Comparison of ENCODE assay signal across 8 cellular contexts in the genomic region with DNA sequence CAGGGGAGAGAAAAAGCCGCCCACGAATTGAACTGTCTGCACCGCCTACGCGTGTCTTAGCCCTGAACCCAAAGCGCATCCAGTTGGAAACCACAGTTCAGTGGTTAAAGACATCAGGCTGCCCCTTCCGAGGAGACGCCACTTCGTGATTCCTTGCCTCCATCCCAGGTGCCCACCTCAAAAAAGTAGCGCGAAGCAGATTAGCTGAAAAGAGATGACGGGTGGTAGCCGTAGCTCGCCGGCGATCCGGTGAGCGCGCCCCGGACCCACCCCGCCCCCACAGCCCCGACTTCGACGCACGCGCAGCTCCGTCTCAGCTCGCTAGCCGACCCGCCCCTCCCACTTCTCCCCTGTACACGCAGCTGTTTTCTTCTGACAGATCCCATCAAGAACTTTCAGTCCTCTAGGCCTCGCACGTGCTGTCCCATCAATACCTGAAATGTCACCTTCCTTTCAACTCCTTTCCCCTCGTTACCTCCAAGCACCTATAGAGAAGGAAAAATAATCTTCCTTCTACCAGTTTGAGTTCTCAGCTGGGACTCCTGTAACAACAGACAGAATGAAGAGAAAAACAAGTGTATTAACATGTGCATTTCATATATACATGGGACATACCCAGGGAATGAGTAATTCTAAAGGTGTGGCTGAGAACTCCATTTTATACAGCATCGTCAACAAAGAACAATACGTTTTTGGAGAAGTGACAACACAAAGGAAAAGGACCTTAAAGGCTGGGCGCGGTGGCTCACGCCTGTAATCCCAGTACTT. TPM values are rescaled to one million over a fixed set of nuclear protein-coding genes. Genes with fewer than 3 reads are reported as not detected.
A peak's percentile ranks its signal among the peaks of the same experiment; 100 is the strongest.
DNase-seq lines count a peak whose midpoint lies in the region; ATAC-seq and TF ChIP-seq lines count a peak whose summit lies in the region.

No MANE protein-coding gene starts in this region.

- H3K27me3 ChIP-seq in left ventricle myocardium inferior (ENCODE audit: low read depth) (no peaks in the 10 kb centered on the region), upper lobe of left lung (no peaks in the 10 kb centered on the region)

- H3K9me3 ChIP-seq in left ventricle myocardium inferior (replicated peaks) (no peaks in the 10 kb centered on the region), upper lobe of left lung (no peaks in the 10 kb centered on the region)

- peak overlapping the region; percentile 93 for H3K27ac ChIP-seq in left ventricle myocardium inferior (replicated peaks)
- H3K27ac ChIP-seq in upper lobe of left lung = peak overlapping the region; percentile 64 to 86 (median 86)

- 5 to 8% methylated on average over 23 to 25 of the region's 39 CpGs for WGBS in upper lobe of left lung, 2 donors

- DNase-seq in GM04503 (ENCODE audit: low read depth) (peak; percentile 14), HFFc6 (peak; percentile 68), NCI-H1092 treated with DMSO at 0.1 percent for 48 hours (lab: John Stamatoyannopoulos, UW) (peak; percentile 87), T follicular helper cell (ENCODE audit: low read depth) (peak; percentile 74), amniotic epithelial cell (ENCODE audit: low read depth) (peak; percentile 80), left ventricle myocardium inferior (peak; percentile 88), progenitor cell of endocrine pancreas (ENCODE audit: low spot score, unreplicated experiment) (peak; percentile 69), upper lobe of left lung (peak; percentile 90 to 93)

- TF ChIP-seq EP300 in upper lobe of left lung (IDR thresholded peaks at IDR 0.05) = no peak

- H3K36me3 ChIP-seq in left ventricle myocardium inferior (no peaks in the 10 kb centered on the region), upper lobe of left lung (no peaks in the 10 kb centered on the region)

- H3K9me3 Mint-ChIP-seq in HFFc6 (peaks cover 3% of the 10 kb centered on the region; the same call in 1 of the 2 replicates), progenitor cell of endocrine pancreas (ENCODE audit: low read depth) (no peaks in the 10 kb centered on the region)

- peak overlapping the region; percentile 86 for H3K4me3 Mint-ChIP-seq in HFFc6
- H3K4me3 Mint-ChIP-seq in progenitor cell of endocrine pancreas (ENCODE audit: low read depth) = peak overlapping the region; percentile 89

- H3K4me1 ChIP-seq in left ventricle myocardium inferior (peaks cover 28% of the 10 kb centered on the region), upper lobe of left lung (peaks cover 3 to 44% (median 16%) of the 10 kb centered on the region in 4 donors)

- H3K27ac Mint-ChIP-seq in HFFc6 (peak overlapping the region; percentile 90), progenitor cell of endocrine pancreas (peak overlapping the region; percentile 100)

- peaks cover 12% of the 10 kb centered on the region for H3K27me3 Mint-ChIP-seq in HFFc6 (ENCODE audit: insufficient read depth)
- peaks cover 29% of the 10 kb centered on the region for H3K27me3 Mint-ChIP-seq in progenitor cell of endocrine pancreas

- H3K4me1 Mint-ChIP-seq in HFFc6 (ENCODE audit: low read depth) = peaks cover 51% of the 10 kb centered on the region
- H3K4me1 Mint-ChIP-seq in progenitor cell of endocrine pancreas (ENCODE audit: low read depth) = peaks cover 3% of the 10 kb centered on the region

- intact Hi-C loops in left ventricle myocardium inferior (cut with micrococcal nuclease) = no loop called here

- H3K4me3 ChIP-seq in left ventricle myocardium inferior = peak overlapping the region; percentile 90
- peak overlapping the region; percentile 56 to 95 (median 74) for H3K4me3 ChIP-seq in upper lobe of left lung

- TF ChIP-seq POLR2A in upper lobe of left lung (IDR thresholded peaks at IDR 0.05) = peak in 1 of 4 donors; percentile 43

- ATAC-seq in upper lobe of left lung (ENCODE audit: low FRiP score in 2 of 2) = peak; percentile 92 to 93

- H3K36me3 Mint-ChIP-seq in HFFc6 (ENCODE audit: low read depth) (no peaks in the 10 kb centered on the region), progenitor cell of endocrine pancreas (ENCODE audit: insufficient read depth) (peaks cover 2% of the 10 kb centered on the region)

- TF ChIP-seq CTCF in HFFc6 (IDR thresholded peaks at IDR 0.05) (no peak), left ventricle myocardium inferior (IDR thresholded peaks at IDR 0.05; ENCODE audit: borderline replicate concordance) (no peak), progenitor cell of endocrine pancreas (IDR thresholded peaks at IDR 0.05; ENCODE audit: unreplicated experiment) (no peak), upper lobe of left lung (IDR thresholded peaks at IDR 0.05) (no peak)

RNA-seq across cellular contexts. Expression of a gene that starts 49.5 kb away (rescaled TPM):
- not detected for total RNA-seq in HFFc6 (2021; fragmentation: NEBNext Ultra II Directional; extraction: Animal tissue kit (Norgen Biotek cat#: 25700))
- total RNA-seq in left ventricle myocardium inferior (not detected), progenitor cell of endocrine pancreas (not detected in 2 replicates), upper lobe of left lung (not detected)

RNA-seq across cellular contexts. Expression of a gene that starts 54.7 kb away (rescaled TPM):
- 10 to 100 TPM; 39.0 to 45.6 (median 42.9) TPM for total RNA-seq in HFFc6 (2021; fragmentation: NEBNext Ultra II Directional; extraction: Animal tissue kit (Norgen Biotek cat#: 25700))
- total RNA-seq in left ventricle myocardium inferior (30.0 TPM), progenitor cell of endocrine pancreas (42.7 and 46.1 TPM in 2 replicates), upper lobe of left lung (10 to 100 TPM; 24.4 to 52.6 (median 35.0) TPM)

RNA-seq across cellular contexts. Expression of a gene that starts 57.5 kb away (rescaled TPM):
- not detected for total RNA-seq in HFFc6 (2021; fragmentation: NEBNext Ultra II Directional; extraction: Animal tissue kit (Norgen Biotek cat#: 25700))
- not detected for total RNA-seq in left ventricle myocardium inferior
- not detected in 2 replicates for total RNA-seq in progenitor cell of endocrine pancreas
- total RNA-seq in upper lobe of left lung = not detected

Comparison
In these comparisons a context has a peak if more than half of its experiments do, and no peak if none do; other contexts are left out.
1. Peak in every context shown above with its lines: DNase-seq, ATAC-seq, H3K4me3 ChIP-seq and H3K27ac ChIP-seq.
2. DNase-seq: peak in every context shown above with its lines; median percentile 92 in upper lobe of left lung; 88 in left ventricle myocardium inferior; 87 in NCI-H1092 treated with DMSO at 0.1 percent for 48 hours; 80 in amniotic epithelial cell; 74 in T follicular helper cell; 69 in progenitor cell of endocrine pancreas; 68 in HFFc6; 14 in GM04503.